14 cellular contexts compared by ENCODE assay signal in genomic region chr12:104828015-104828414, GRCh38.
"Had no signal": no experiment of that assay in that cellular context is flagged by ENCODE, and none has a peak within 500 bp of the region (broad histone marks: within the 10 kb centered on the region; RNA-seq: fewer than 3 reads in every experiment).

No MANE protein-coding gene starts in this region.

- DNase-seq: cortex of kidney; effector CD8-positive, alpha-beta T cell; islet precursor cell; sigmoid colon; stimulated activated CD4-positive, alpha-beta T cell treated with anti-CD3 and anti-CD28 coated beads, Interleukin-4, amount 100 ng/mL, for 4 hours; stimulated activated naive B cell treated with anti-CD40 and anti-IgM and Interleukin-4, amounts not matched to agents 10 μg/mL and 1 μg/mL and 100 μg/mL, for 72 hours; stimulated activated naive CD8-positive, alpha-beta T cell treated with anti-CD3 and anti-CD28 coated beads, Interleukin-15, amount 100 ng/mL, for 72 hours; testis; transverse colon had no signal

- H3K27ac ChIP-seq: dorsolateral prefrontal cortex, left lung, sigmoid colon, skin epidermis, testis, transverse colon had no signal

- H3K4me1 Mint-ChIP-seq: stimulated activated naive B cell treated with anti-CD40 and anti-IgM and Interleukin-4, amounts not matched to agents 10 μg/mL and 1 μg/mL and 100 μg/mL, for 72 hours; stimulated activated naive CD8-positive, alpha-beta T cell treated with anti-CD3 and anti-CD28 coated beads, Interleukin-15, amount 100 ng/mL, for 72 hours had no signal

- H3K4me3 Mint-ChIP-seq: naive thymus-derived CD4-positive, alpha-beta T cell; stimulated activated naive B cell treated with anti-CD40 and anti-IgM and Interleukin-4, amounts not matched to agents 10 μg/mL and 1 μg/mL and 100 μg/mL, for 72 hours; stimulated activated naive CD8-positive, alpha-beta T cell treated with anti-CD3 and anti-CD28 coated beads, Interleukin-15, amount 100 ng/mL, for 72 hours had no signal

- H3K4me1 ChIP-seq: left lung, sigmoid colon, testis, transverse colon had no signal

- H3K4me3 ChIP-seq: dorsolateral prefrontal cortex, left lung, lung, sigmoid colon, skin epidermis, testis, transverse colon had no signal

- H3K9me3 ChIP-seq: testis had no signal

- H3K36me3 ChIP-seq: sigmoid colon had no signal

- ATAC-seq: left lung; naive thymus-derived CD4-positive, alpha-beta T cell; stimulated activated naive B cell treated with anti-CD40 and anti-IgM and Interleukin-4, amounts not matched to agents 10 μg/mL and 1 μg/mL and 100 μg/mL, for 72 hours; stimulated activated naive CD8-positive, alpha-beta T cell treated with anti-CD3 and anti-CD28 coated beads, Interleukin-15, amount 100 ng/mL, for 72 hours had no signal

- H3K27me3 Mint-ChIP-seq: stimulated activated naive B cell treated with anti-CD40 and anti-IgM and Interleukin-4, amounts not matched to agents 10 μg/mL and 1 μg/mL and 100 μg/mL, for 72 hours; stimulated activated naive CD8-positive, alpha-beta T cell treated with anti-CD3 and anti-CD28 coated beads, Interleukin-15, amount 100 ng/mL, for 72 hours had no signal

- H3K27ac Mint-ChIP-seq: naive thymus-derived CD4-positive, alpha-beta T cell; stimulated activated naive B cell treated with anti-CD40 and anti-IgM and Interleukin-4, amounts not matched to agents 10 μg/mL and 1 μg/mL and 100 μg/mL, for 72 hours; stimulated activated naive CD8-positive, alpha-beta T cell treated with anti-CD3 and anti-CD28 coated beads, Interleukin-15, amount 100 ng/mL, for 72 hours had no signal

- H3K27me3 ChIP-seq: dorsolateral prefrontal cortex, left lung, sigmoid colon, testis, transverse colon had no signal
